14 cellular contexts compared by ENCODE assay signal in genomic region chr2:144447535-144447934, GRCh38.
"Had no signal": no experiment of that assay in that cellular context is flagged by ENCODE, and none has a peak within 500 bp of the region (broad histone marks: within the 10 kb centered on the region; RNA-seq: fewer than 3 reads in every experiment).

No MANE protein-coding gene starts in this region.

- H3K36me3 Mint-ChIP-seq: activated naive CD4-positive, alpha-beta T cell treated with anti-CD3 and anti-CD28 coated beads, Interleukin-2, amount 50 U/mL, for 24 hours had no signal

- H3K9me3 Mint-ChIP-seq: activated naive CD4-positive, alpha-beta T cell treated with anti-CD3 and anti-CD28 coated beads, Interleukin-2, amount 50 U/mL, for 24 hours; activated T-cell treated with anti-CD3 and anti-CD28 coated beads, Interleukin-2, amount 50 U/mL, for 24 hours had no signal

- FAIRE-seq: pancreas had no signal

- H3K4me3 Mint-ChIP-seq: activated CD8-positive, alpha-beta memory T cell treated with anti-CD3 and anti-CD28 coated beads, Interleukin-2, amount 10 ng/mL, durations not matched to agents 7 days and 5 days; activated T-cell treated with anti-CD3 and anti-CD28 coated beads, Interleukin-2, amount 50 U/mL, for 24 hours; nephron progenitor cell had no signal

- ATAC-seq: activated CD8-positive, alpha-beta memory T cell treated with anti-CD3 and anti-CD28 coated beads, Interleukin-2, amount 10 ng/mL, durations not matched to agents 7 days and 5 days; pancreas had no signal

- H3K27me3 Mint-ChIP-seq: activated CD8-positive, alpha-beta memory T cell treated with anti-CD3 and anti-CD28 coated beads, Interleukin-2, amount 10 ng/mL, durations not matched to agents 7 days and 5 days had no signal

- H3K4me3 ChIP-seq: breast epithelium, colonic mucosa, pancreas had no signal

- H3K27me3 ChIP-seq: breast epithelium, pancreas had no signal

- DNase-seq: activated CD4-positive, alpha-beta T cell treated with anti-CD3 and anti-CD28 coated beads, Interleukin-2, amount 50 U/mL, for 48 hours; activated CD4-positive, CD25-positive, alpha-beta regulatory T cell treated with anti-CD3 and anti-CD28 coated beads, Interleukin-2, amount 50 U/mL, for 72 hours; activated CD8-positive, alpha-beta memory T cell treated with anti-CD3 and anti-CD28 coated beads, Interleukin-2, amount 10 ng/mL, durations not matched to agents 7 days and 5 days; activated effector memory CD4-positive, alpha-beta T cell treated with Interleukin-2 at 50 U/mL for 16 hours; activated T-cell treated with anti-CD3 and anti-CD28 coated beads, Interleukin-2, amount 50 U/mL, for 24 hours; anterior cingulate cortex; colonic mucosa; effector memory CD4-positive, alpha-beta T cell; hypothalamus; nephron progenitor cell; pancreas; SHP77 treated with DMSO at 0.1 percent for 48 hours had no signal

- H3K27ac ChIP-seq: breast epithelium, pancreas had no signal

- H3K27ac Mint-ChIP-seq: activated CD8-positive, alpha-beta memory T cell treated with anti-CD3 and anti-CD28 coated beads, Interleukin-2, amount 10 ng/mL, durations not matched to agents 7 days and 5 days; activated naive CD4-positive, alpha-beta T cell treated with anti-CD3 and anti-CD28 coated beads, Interleukin-2, amount 50 U/mL, for 24 hours; activated T-cell treated with anti-CD3 and anti-CD28 coated beads, Interleukin-2, amount 50 U/mL, for 24 hours; nephron progenitor cell had no signal

- H3K36me3 ChIP-seq: breast epithelium, colonic mucosa, pancreas had no signal

- H3K9me3 ChIP-seq: breast epithelium, colonic mucosa, pancreas had no signal

- H3K4me1 ChIP-seq: breast epithelium, colonic mucosa, pancreas had no signal
